In the genomic region with DNA sequence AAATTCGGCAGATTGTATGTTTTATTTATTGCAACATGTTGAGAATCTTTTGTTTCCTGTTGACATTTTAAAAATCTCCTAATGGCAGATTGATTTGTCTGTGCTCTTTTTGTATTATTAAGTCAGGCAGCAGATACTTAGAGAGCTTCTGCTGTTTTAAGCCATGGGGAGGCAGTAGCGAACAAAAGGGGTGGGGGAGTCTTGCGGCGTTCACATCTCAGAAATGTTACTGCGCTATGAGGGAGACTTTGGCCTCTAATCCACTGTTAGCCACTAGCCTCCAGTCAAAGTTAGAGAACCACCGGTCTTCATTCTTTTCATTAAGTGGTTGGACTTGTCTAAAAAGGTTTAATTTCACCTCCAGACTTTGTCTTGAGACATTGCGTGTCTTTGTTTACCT, we compare ENCODE assay signal across 1 cellular context.
TF ChIP-seq lines count a peak whose summit lies in the region.

No MANE protein-coding gene starts in this region.

TF ChIP-seq in GM12878, 131 proteins besides CTCF, POLR2A, EP300 and RAD21:
- no peak for TF ChIP-seq RUNX3 (IDR thresholded peaks at IDR 0.05; ENCODE audit: low read length)
- TF ChIP-seq, protein P1, sequence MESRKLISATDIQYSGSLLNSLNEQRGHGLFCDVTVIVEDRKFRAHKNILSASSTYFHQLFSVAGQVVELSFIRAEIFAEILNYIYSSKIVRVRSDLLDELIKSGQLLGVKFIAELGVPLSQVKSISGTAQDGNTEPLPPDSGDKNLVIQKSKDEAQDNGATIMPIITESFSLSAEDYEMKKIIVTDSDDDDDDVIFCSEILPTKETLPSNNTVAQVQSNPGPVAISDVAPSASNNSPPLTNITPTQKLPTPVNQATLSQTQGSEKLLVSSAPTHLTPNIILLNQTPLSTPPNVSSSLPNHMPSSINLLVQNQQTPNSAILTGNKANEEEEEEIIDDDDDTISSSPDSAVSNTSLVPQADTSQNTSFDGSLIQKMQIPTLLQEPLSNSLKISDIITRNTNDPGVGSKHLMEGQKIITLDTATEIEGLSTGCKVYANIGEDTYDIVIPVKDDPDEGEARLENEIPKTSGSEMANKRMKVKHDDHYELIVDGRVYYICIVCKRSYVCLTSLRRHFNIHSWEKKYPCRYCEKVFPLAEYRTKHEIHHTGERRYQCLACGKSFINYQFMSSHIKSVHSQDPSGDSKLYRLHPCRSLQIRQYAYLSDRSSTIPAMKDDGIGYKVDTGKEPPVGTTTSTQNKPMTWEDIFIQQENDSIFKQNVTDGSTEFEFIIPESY (IDR thresholded peaks at IDR 0.05): peak; percentile 54; the same call in 1 of the 2 replicates
